18 cellular contexts compared by ENCODE assay signal in genomic region chr3:139608924-139609323, GRCh38.
DNase-seq lines count a peak whose midpoint lies in the region; ATAC-seq and TF ChIP-seq lines count a peak whose summit lies in the region.
"Had no signal": no experiment of that assay in that cellular context is flagged by ENCODE, and none has a peak within 500 bp of the region (broad histone marks: within the 10 kb centered on the region; RNA-seq: fewer than 3 reads in every experiment).

No MANE protein-coding gene starts in this region.

- dilution Hi-C loops in mammary epithelial cell (cut with HindIII; ENCODE audit: low sequenced_read_pairs), result no loop called here

- H3K4me1 ChIP-seq in mammary epithelial cell (ENCODE audit: insufficient read depth, low read length) (no peaks in the 10 kb centered on the region), breast epithelium (no peaks in the 10 kb centered on the region), HEK293 (ENCODE audit: control insufficient read depth, insufficient read depth, low read length) (peaks cover 4% of the 10 kb centered on the region), mucosa of descending colon (ENCODE audit: low read depth) (peaks cover 2% of the 10 kb centered on the region)
- H3K4me1 ChIP-seq: BE2C, BLaER1 had no signal

- intact Hi-C loops in mammary epithelial cell (cut with micrococcal nuclease), result no loop called here
- intact Hi-C loops in breast epithelium (cut with DNase I; ENCODE audit: low total_unique reads), result no loop called here
- intact Hi-C loops in mucosa of descending colon (cut with DNase I, micrococcal nuclease), result no loop called here

- H3K27ac ChIP-seq in mammary epithelial cell (ENCODE audit: insufficient read depth, low read depth, low read length) (no peak overlapping the region), breast epithelium (no peak overlapping the region), HEK293 (ENCODE audit: extremely low read depth, low read depth, low read length) (no peak overlapping the region)
- H3K27ac ChIP-seq: BLaER1 had no signal

- TF ChIP-seq POLR2A in breast epithelium (IDR thresholded peaks at IDR 0.05), result no peak

- POLR2A ChIA-PET in HEK293 (lab: Yijun Ruan, JAX), result no interaction called here

- WGBS in mammary epithelial cell (ENCODE audit: low coverage, missing lambda C conversion rate), result 60% methylated on average over 3 of the region's 3 CpGs

- in situ Hi-C loops in mammary epithelial cell (cut with MboI; ENCODE audit: low sequenced_read_pairs in 2 of 2), result no loop called here

- ATAC-seq in mucosa of descending colon (peak; percentile 56), GM19467 (IDR thresholded peaks at IDR 0.05; ENCODE audit: unreplicated experiment) (no peak)

- TF ChIP-seq CTCF in mammary epithelial cell (conservative IDR thresholded peaks at IDR 0.05 in 1 of 2, IDR thresholded peaks at IDR 0.05 in 1 of 2; ENCODE audit: extremely low read depth in 1 of 2, insufficient read depth in 1 of 2, low read depth in 1 of 2, low read length in 2 of 2) (no peak), breast epithelium (IDR thresholded peaks at IDR 0.05) (no peak), HEK293 (tag by site-specific recombination; IDR thresholded peaks at IDR 0.05) (no peak), mucosa of descending colon (IDR thresholded peaks at IDR 0.05) (no peak)

- H3K4me3 ChIP-seq in mammary epithelial cell (replicated peaks in 1 of 3; ENCODE audit: insufficient read depth in 1 of 3, low read depth in 2 of 3, low read length in 3 of 3) (no peak overlapping the region), breast epithelium (no peak overlapping the region), HEK293 (ENCODE audit: low read depth, low read length) (no peak overlapping the region), mucosa of descending colon (no peak overlapping the region)
- H3K4me3 ChIP-seq: BLaER1 had no signal

- H3K9me3 ChIP-seq in mammary epithelial cell (replicated peaks; ENCODE audit: insufficient read depth, low read length) (no peaks in the 10 kb centered on the region), breast epithelium (no peaks in the 10 kb centered on the region), HEK293 (ENCODE audit: control insufficient read depth, insufficient read depth, low read depth, low read length) (no peaks in the 10 kb centered on the region), mucosa of descending colon (no peaks in the 10 kb centered on the region)
- H3K9me3 ChIP-seq: BE2C, BLaER1 had no signal

- BruUV-seq in mammary epithelial cell (replicated peaks; lab: Mats Ljungman, UMichigan), result no TSS peak

- DNase-seq in mammary epithelial cell, result peak; percentile 9
- DNase-seq in breast epithelium (ENCODE audit: low spot score in 2 of 2), result no peak
- DNase-seq in mucosa of descending colon, result no peak
- DNase-seq in activated gamma-delta T cell treated with Interleukin-2 at 50 U/mL for 16 hours, result no peak
- DNase-seq: 8988T; ACHN; BE2C; C1 segment of cervical spinal cord; Calu3; CD4-positive, alpha-beta memory T cell; CD4-positive, CD25-positive, alpha-beta regulatory T cell; CD8-positive, alpha-beta memory T cell; COR-L47; DMS79 treated with DMSO at 0.1 percent for 48 hours; GF-D8 had no signal

- no peaks in the 10 kb centered on the region for H3K36me3 ChIP-seq in mammary epithelial cell (ENCODE audit: insufficient read depth, low read length)
- H3K36me3 ChIP-seq in breast epithelium, result no peaks in the 10 kb centered on the region
- H3K36me3 ChIP-seq in HEK293 (ENCODE audit: control insufficient read depth in 2 of 2, insufficient read depth in 1 of 2, low read length in 2 of 2), result no peaks in the 10 kb centered on the region
- H3K36me3 ChIP-seq in mucosa of descending colon (ENCODE audit: low read depth), result no peaks in the 10 kb centered on the region
- H3K36me3 ChIP-seq: BE2C, BLaER1 had no signal

- no peak overlapping the region for H3K9ac ChIP-seq in mammary epithelial cell (ENCODE audit: insufficient read depth, low read length)
- H3K9ac ChIP-seq: BLaER1 had no signal

- H4K20me1 ChIP-seq in mammary epithelial cell (ENCODE audit: insufficient read depth, low read length), result no peaks in the 10 kb centered on the region
- H4K20me1 ChIP-seq: BLaER1 had no signal

- H3K79me2 ChIP-seq in mammary epithelial cell (ENCODE audit: insufficient read depth, low read length), result no peaks in the 10 kb centered on the region

- H3K27me3 ChIP-seq in mammary epithelial cell (ENCODE audit: insufficient read depth, low read length) (no peaks in the 10 kb centered on the region), breast epithelium (no peaks in the 10 kb centered on the region)
- H3K27me3 ChIP-seq: BE2C, BLaER1 had no signal

- CTCF ChIA-PET in mammary epithelial cell (lab: Charles Lee; ENCODE audit: low non-redundant PET) (no interaction called here), HEK293 (lab: Yijun Ruan, JAX) (no interaction called here)

- no peak overlapping the region for H3K4me2 ChIP-seq in mammary epithelial cell (ENCODE audit: insufficient read depth, low read depth, low read length)
- H3K4me2 ChIP-seq: BLaER1 had no signal

- H2AFZ ChIP-seq in mammary epithelial cell (ENCODE audit: low read depth, low read length), result no peak overlapping the region

TF ChIP-seq in HEK293, 187 proteins besides CTCF, POLR2A, EP300 and RAD21:
- peak; percentile 76 for TF ChIP-seq PRDM4 (tag by site-specific recombination; IDR thresholded peaks at IDR 0.05)
- TF ChIP-seq ZNF571 (tag by site-specific recombination; IDR thresholded peaks at IDR 0.05), result no peak
